In genomic region chr6:86010915-86011786, GRCh38 we compare ENCODE assay signal across 29 cellular contexts.
"Had no signal": no experiment of that assay in that cellular context is flagged by ENCODE, and none has a peak within 500 bp of the region (broad histone marks: within the 10 kb centered on the region; RNA-seq: fewer than 3 reads in every experiment).

No MANE protein-coding gene starts in this region.

- H3K27me3 ChIP-seq: colonic mucosa, esophagus squamous epithelium, heart right ventricle, ovary had no signal

- H3K4me3 ChIP-seq: colonic mucosa, esophagus squamous epithelium, heart right ventricle, ovary, skin epidermis had no signal

- H3K27me3 Mint-ChIP-seq: activated naive CD8-positive, alpha-beta T cell; central memory CD8-positive, alpha-beta T cell; memory B cell; progenitor cell of endocrine pancreas; stimulated activated naive CD8-positive, alpha-beta T cell treated with anti-CD3 and anti-CD28 coated beads, Interleukin-15, amount 100 ng/mL, for 72 hours had no signal

- H3K4me1 ChIP-seq: colonic mucosa, esophagus squamous epithelium, heart right ventricle had no signal

- H3K9me3 ChIP-seq: colonic mucosa, esophagus squamous epithelium, ovary had no signal

- H3K27ac Mint-ChIP-seq: activated naive CD8-positive, alpha-beta T cell; activated T-cell treated with anti-CD3 and anti-CD28 coated beads, Interleukin-2, amount 50 U/mL, for 72 hours; memory B cell; naive thymus-derived CD4-positive, alpha-beta T cell; progenitor cell of endocrine pancreas; stimulated activated effector memory CD8-positive, alpha-beta T cell treated with anti-CD3 and anti-CD28 coated beads, Interleukin-12 subunit alpha, Interleukin-12 subunit beta, amount 100 ng/mL, for 72 hours; stimulated activated naive CD8-positive, alpha-beta T cell treated with anti-CD3 and anti-CD28 coated beads, Interleukin-15, amount 100 ng/mL, for 72 hours had no signal

- H3K4me1 Mint-ChIP-seq: central memory CD8-positive, alpha-beta T cell; memory B cell; naive thymus-derived CD4-positive, alpha-beta T cell; stimulated activated effector memory CD8-positive, alpha-beta T cell treated with anti-CD3 and anti-CD28 coated beads, Interleukin-12 subunit alpha, Interleukin-12 subunit beta, amount 100 ng/mL, for 72 hours; stimulated activated naive CD8-positive, alpha-beta T cell treated with anti-CD3 and anti-CD28 coated beads, Interleukin-15, amount 100 ng/mL, for 72 hours had no signal

- H3K9me3 Mint-ChIP-seq: memory B cell had no signal

- H3K27ac ChIP-seq: colonic mucosa, epithelial cell of prostate, esophagus squamous epithelium, heart right ventricle, ovary, skin epidermis, VCaP had no signal

- H3K36me3 ChIP-seq: colonic mucosa, esophagus squamous epithelium, heart right ventricle, ovary had no signal

- H3K36me3 Mint-ChIP-seq: activated naive CD8-positive, alpha-beta T cell; memory B cell; naive thymus-derived CD4-positive, alpha-beta T cell; stimulated activated effector memory CD8-positive, alpha-beta T cell treated with anti-CD3 and anti-CD28 coated beads, Interleukin-12 subunit alpha, Interleukin-12 subunit beta, amount 100 ng/mL, for 72 hours had no signal

- ATAC-seq: activated T-cell treated with anti-CD3 and anti-CD28 coated beads, Interleukin-2, amount 50 U/mL, for 72 hours; heart right ventricle; left ventricle myocardium superior; naive thymus-derived CD4-positive, alpha-beta T cell; sciatic nerve; stimulated activated effector memory CD8-positive, alpha-beta T cell treated with anti-CD3 and anti-CD28 coated beads, Interleukin-12 subunit alpha, Interleukin-12 subunit beta, amount 100 ng/mL, for 72 hours; stimulated activated naive CD8-positive, alpha-beta T cell treated with anti-CD3 and anti-CD28 coated beads, Interleukin-15, amount 100 ng/mL, for 72 hours had no signal

- DNase-seq: activated CD4-positive, alpha-beta T cell treated with anti-CD3 and anti-CD28 coated beads for 4 hours; activated CD4-positive, alpha-beta T cell treated with anti-CD3 and anti-CD28 coated beads, Interleukin-2, amount 50 U/mL, for 4 hours; activated naive CD4-positive, alpha-beta T cell; activated T-cell treated with anti-CD3 and anti-CD28 coated beads for 4 hours; activated T-cell treated with anti-CD3 and anti-CD28 coated beads, Interleukin-2, amount 50 U/mL, for 72 hours; anterior cingulate cortex; colonic mucosa; effector CD8-positive, alpha-beta T cell; esophagus squamous epithelium; foreskin melanocyte; heart right ventricle; left ventricle myocardium superior; midbrain; naive thymus-derived CD4-positive, alpha-beta T cell; ovary; retina; stimulated activated CD4-positive, alpha-beta T cell treated with anti-CD3 and anti-CD28 coated beads, Interleukin-12 subunit alpha, Interleukin-12 subunit beta, amount 100 ng/mL, for 4 hours; stimulated activated CD4-positive, alpha-beta T cell treated with anti-CD3 and anti-CD28 coated beads, Interleukin-4, amount 100 ng/mL, for 24 hours; stimulated activated naive CD8-positive, alpha-beta T cell treated with anti-CD3 and anti-CD28 coated beads, Interleukin-15, amount 100 ng/mL, for 72 hours; substantia nigra had no signal

- H3K4me3 Mint-ChIP-seq: activated naive CD8-positive, alpha-beta T cell; activated T-cell treated with anti-CD3 and anti-CD28 coated beads, Interleukin-2, amount 50 U/mL, for 72 hours; central memory CD8-positive, alpha-beta T cell; memory B cell; naive thymus-derived CD4-positive, alpha-beta T cell; stimulated activated effector memory CD8-positive, alpha-beta T cell treated with anti-CD3 and anti-CD28 coated beads, Interleukin-12 subunit alpha, Interleukin-12 subunit beta, amount 100 ng/mL, for 72 hours; stimulated activated naive CD8-positive, alpha-beta T cell treated with anti-CD3 and anti-CD28 coated beads, Interleukin-15, amount 100 ng/mL, for 72 hours had no signal
